In genomic region chr2:11863513-11864328, GRCh38 we compare ENCODE assay signal across 8 cellular contexts.
DNase-seq lines count a peak whose midpoint lies in the region; ATAC-seq and TF ChIP-seq lines count a peak whose summit lies in the region.

No MANE protein-coding gene starts in this region.

- no peaks in the 10 kb centered on the region for H3K9me2 ChIP-seq in HCT116 (ENCODE audit: insufficient read depth)

- POLR2A ChIA-PET in HCT116 (lab: Charles Lee), result interaction anchor here (0.7 kb wide), 1 partner anchor 450 kb away, joined by 3 read pairs; no protein-coding TSS in a partner anchor

- ATAC-seq in HCT116, result peak; percentile 98
- no peak for ATAC-seq in HG03571 (IDR thresholded peaks at IDR 0.05; ENCODE audit: unreplicated experiment)

- DNase-seq in GM03348 (ENCODE audit: low spot score) (peak; percentile 96), HCT116 (ENCODE audit: low read depth, low spot score) (peak; percentile 71), NCI-H187 treated with DMSO at 0.1 percent for 48 hours (lab: John Stamatoyannopoulos, UW) (peak; percentile 26), colonic mucosa (peak; percentile 68)
- peak; percentile 68 to 73 for DNase-seq in activated CD4-positive, alpha-beta T cell treated with anti-CD3 and anti-CD28 coated beads for 4 hours
- peak; percentile 50 to 65 (median 51) for DNase-seq in stimulated activated CD4-positive, alpha-beta T cell treated with anti-CD3 and anti-CD28 coated beads, TNF-alpha, amount 100 ng/mL, for 24 hours (ENCODE audit: low read depth in 3 of 3)

- peak; percentile 89 for TF ChIP-seq RAD21 in HCT116 (IDR thresholded peaks at IDR 0.05; ENCODE audit: low read depth)
- peak; percentile 92 to 96 for TF ChIP-seq RAD21 in liver (IDR thresholded peaks at IDR 0.05)

- H3K27me3 ChIP-seq in HCT116 (ENCODE audit: insufficient read depth, low read length), result no peaks in the 10 kb centered on the region
- no peaks in the 10 kb centered on the region for H3K27me3 ChIP-seq in colonic mucosa
- no peaks in the 10 kb centered on the region for H3K27me3 ChIP-seq in liver (ENCODE audit: control insufficient read depth in 4 of 4, insufficient read depth in 4 of 4, low read length in 3 of 4)

- no TSS peak for BruUV-seq in HCT116 (replicated peaks; lab: Mats Ljungman, UMichigan)

- 14% methylated on average over 12 of the region's 12 CpGs for WGBS in liver

- peaks cover 0 to under 1% of the 10 kb centered on the region in 2 experiments; a peak in 2 of 4 replicates for H3K9me3 ChIP-seq in HCT116 (ENCODE audit: control insufficient read depth in 1 of 2, insufficient read depth in 1 of 2, low read depth in 1 of 2, low read length in 2 of 2)
- no peaks in the 10 kb centered on the region for H3K9me3 ChIP-seq in colonic mucosa
- H3K9me3 ChIP-seq in liver (ENCODE audit: control insufficient read depth in 4 of 4, low read length in 3 of 4), result peaks cover 0 to 3% (median 0%) of the 10 kb centered on the region in 4 donors

- TF ChIP-seq CTCF in HCT116 (IDR thresholded peaks at IDR 0.05 in 2 of 3, conservative IDR thresholded peaks at IDR 0.05 in 1 of 3; ENCODE audit: borderline replicate concordance in 1 of 3, insufficient read depth in 1 of 3, low read depth in 2 of 3, low read length in 2 of 3) (peak; percentile 63 to 97 (median 94); a peak in 5 of 6 replicates), colonic mucosa (IDR thresholded peaks at IDR 0.05) (peak; percentile 94), liver (IDR thresholded peaks at IDR 0.05; ENCODE audit: low read depth, low read length, missing input control) (peak; percentile 91)

- peaks cover 0 to 11% of the 10 kb centered on the region in 2 experiments; a peak in 2 of 4 replicates for H3K4me1 ChIP-seq in HCT116 (ENCODE audit: control insufficient read depth in 1 of 2, insufficient read depth in 2 of 2, low read length in 2 of 2)
- no peaks in the 10 kb centered on the region for H3K4me1 ChIP-seq in colonic mucosa
- peaks cover 0 to 2% (median under 1%) of the 10 kb centered on the region in 4 donors for H3K4me1 ChIP-seq in liver (ENCODE audit: control insufficient read depth in 4 of 4, insufficient read depth in 4 of 4, low read length in 3 of 4)

- no peak overlapping the region for H3K27ac ChIP-seq in HCT116 (ENCODE audit: low read depth, low read length)
- no peak overlapping the region for H3K27ac ChIP-seq in colonic mucosa
- H3K27ac ChIP-seq in liver (ENCODE audit: low read depth in 1 of 2, low read length in 2 of 2), result no peak overlapping the region

- H3K4me3 ChIP-seq in HCT116 (replicated peaks in 1 of 2; ENCODE audit: low read depth in 1 of 2, low read length in 2 of 2), result no peak overlapping the region
- no peak overlapping the region for H3K4me3 ChIP-seq in colonic mucosa
- no peak overlapping the region for H3K4me3 ChIP-seq in liver (ENCODE audit: low read depth in 1 of 3, low read length in 3 of 3)

- RAD21 ChIA-PET in HCT116 (lab: Charles Lee; ENCODE audit: low non-redundant PET in 1 of 2, low total read pairs in 2 of 2, uncharacterized antibody in 2 of 2, unreplicated experiment in 2 of 2), result interaction anchor here in 1 of 2 experiments (0.7 to 0.8 kb wide), 2 partner anchors 185 to 1137 kb away, joined by 3 to 4 read pairs; no protein-coding TSS in a partner anchor

- H3K9ac ChIP-seq in HCT116 (ENCODE audit: low read length), result no peak overlapping the region
- no peak overlapping the region for H3K9ac ChIP-seq in colonic mucosa (ENCODE audit: low read depth in 2 of 2, low read length in 2 of 2)
- no peak overlapping the region for H3K9ac ChIP-seq in liver (ENCODE audit: low read depth in 1 of 2, low read length in 2 of 2)

- no peaks in the 10 kb centered on the region for H4K20me1 ChIP-seq in HCT116 (ENCODE audit: insufficient read depth)

- no peak for TF ChIP-seq POLR2A in HCT116 (IDR thresholded peaks at IDR 0.05; ENCODE audit: borderline replicate concordance, extremely low read depth, insufficient read depth, insufficient read length)

- H2AFZ ChIP-seq in HCT116 (ENCODE audit: low read depth, low read length, poor library complexity, severe bottlenecking), result peak overlapping the region; percentile 38

- CTCF ChIA-PET in HCT116 (lab: Charles Lee), result interaction anchor here (0.6 to 1.1 kb wide), 8 partner anchors 9 to 1144 kb away, joined by 3 to 10 read pairs (median 4); no protein-coding TSS in a partner anchor

- intact Hi-C loops in HCT116 (cut with micrococcal nuclease), result loop anchor here (2.0 to 10.0 kb wide), 2 partner anchors 853 to 1141 kb away; partner anchors contain the start of gene TRIB2
- intact Hi-C loops in colonic mucosa (cut with DNase I), result loop anchor here (2.0 kb wide), 3 partner anchors 853 to 1143 kb away; partner anchors contain the start of gene TRIB2

- peak overlapping the region; percentile 39 for H3K4me2 ChIP-seq in HCT116 (ENCODE audit: low read length)

- no peaks in the 10 kb centered on the region for H3K36me3 ChIP-seq in HCT116 (ENCODE audit: control insufficient read depth in 1 of 2, insufficient read depth in 2 of 2, low read length in 2 of 2)
- H3K36me3 ChIP-seq in colonic mucosa, result no peaks in the 10 kb centered on the region
- H3K36me3 ChIP-seq in liver (ENCODE audit: control insufficient read depth in 4 of 4, insufficient read depth in 3 of 4, low read depth in 1 of 4, low read length in 3 of 4), result no peaks in the 10 kb centered on the region

- no peaks in the 10 kb centered on the region for H3K79me2 ChIP-seq in HCT116 (ENCODE audit: insufficient read depth, low read length)

TF ChIP-seq in HCT116, 20 proteins besides CTCF, POLR2A, EP300 and RAD21 (continues in another document):
- TF ChIP-seq, protein P1, sequence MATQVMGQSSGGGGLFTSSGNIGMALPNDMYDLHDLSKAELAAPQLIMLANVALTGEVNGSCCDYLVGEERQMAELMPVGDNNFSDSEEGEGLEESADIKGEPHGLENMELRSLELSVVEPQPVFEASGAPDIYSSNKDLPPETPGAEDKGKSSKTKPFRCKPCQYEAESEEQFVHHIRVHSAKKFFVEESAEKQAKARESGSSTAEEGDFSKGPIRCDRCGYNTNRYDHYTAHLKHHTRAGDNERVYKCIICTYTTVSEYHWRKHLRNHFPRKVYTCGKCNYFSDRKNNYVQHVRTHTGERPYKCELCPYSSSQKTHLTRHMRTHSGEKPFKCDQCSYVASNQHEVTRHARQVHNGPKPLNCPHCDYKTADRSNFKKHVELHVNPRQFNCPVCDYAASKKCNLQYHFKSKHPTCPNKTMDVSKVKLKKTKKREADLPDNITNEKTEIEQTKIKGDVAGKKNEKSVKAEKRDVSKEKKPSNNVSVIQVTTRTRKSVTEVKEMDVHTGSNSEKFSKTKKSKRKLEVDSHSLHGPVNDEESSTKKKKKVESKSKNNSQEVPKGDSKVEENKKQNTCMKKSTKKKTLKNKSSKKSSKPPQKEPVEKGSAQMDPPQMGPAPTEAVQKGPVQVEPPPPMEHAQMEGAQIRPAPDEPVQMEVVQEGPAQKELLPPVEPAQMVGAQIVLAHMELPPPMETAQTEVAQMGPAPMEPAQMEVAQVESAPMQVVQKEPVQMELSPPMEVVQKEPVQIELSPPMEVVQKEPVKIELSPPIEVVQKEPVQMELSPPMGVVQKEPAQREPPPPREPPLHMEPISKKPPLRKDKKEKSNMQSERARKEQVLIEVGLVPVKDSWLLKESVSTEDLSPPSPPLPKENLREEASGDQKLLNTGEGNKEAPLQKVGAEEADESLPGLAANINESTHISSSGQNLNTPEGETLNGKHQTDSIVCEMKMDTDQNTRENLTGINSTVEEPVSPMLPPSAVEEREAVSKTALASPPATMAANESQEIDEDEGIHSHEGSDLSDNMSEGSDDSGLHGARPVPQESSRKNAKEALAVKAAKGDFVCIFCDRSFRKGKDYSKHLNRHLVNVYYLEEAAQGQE (IDR thresholded peaks at IDR 0.05; ENCODE audit: low read depth), result no peak
- peak; percentile 76; the same call in 1 of the 2 replicates for TF ChIP-seq CBX3 (IDR thresholded peaks at IDR 0.05; ENCODE audit: low read depth)

TF ChIP-seq in liver, 16 proteins besides CTCF, POLR2A, EP300 and RAD21:
- TF ChIP-seq NR2F2 (IDR thresholded peaks at IDR 0.05) (peak; percentile 48), YY1 (IDR thresholded peaks at IDR 0.05) (no peak), SP1 (IDR thresholded peaks at IDR 0.05) (no peak), ZBTB33 (IDR thresholded peaks at IDR 0.05) (no peak), RXRA (IDR thresholded peaks at IDR 0.05) (no peak), MAX (IDR thresholded peaks at IDR 0.05) (no peak), FOXA2 (IDR thresholded peaks at IDR 0.05) (no peak), TAF1 (conservative IDR thresholded peaks at IDR 0.05) (no peak), HNF4A (conservative IDR thresholded peaks at IDR 0.05) (no peak), HNF4G (IDR thresholded peaks at IDR 0.05) (no peak), EGR1 (IDR thresholded peaks at IDR 0.05; ENCODE audit: low read depth in 2 of 2) (no peak), GABPA (IDR thresholded peaks at IDR 0.05 in 1 of 2, conservative IDR thresholded peaks at IDR 0.05 in 1 of 2) (no peak), JUND (IDR thresholded peaks at IDR 0.05) (no peak)
- TF ChIP-seq, protein P2, sequence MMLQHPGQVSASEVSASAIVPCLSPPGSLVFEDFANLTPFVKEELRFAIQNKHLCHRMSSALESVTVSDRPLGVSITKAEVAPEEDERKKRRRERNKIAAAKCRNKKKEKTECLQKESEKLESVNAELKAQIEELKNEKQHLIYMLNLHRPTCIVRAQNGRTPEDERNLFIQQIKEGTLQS (IDR thresholded peaks at IDR 0.05), result peak; percentile 18

Comparison
In these comparisons a context has a peak if more than half of its experiments do, and no peak if none do; other contexts are left out.
1. DNase-seq: peak in every context shown above with its lines; median percentile 96 in GM03348; 71 in HCT116; 70 in activated CD4-positive, alpha-beta T cell treated with anti-CD3 and anti-CD28 coated beads for 4 hours; 68 in colonic mucosa; 51 in stimulated activated CD4-positive, alpha-beta T cell treated with anti-CD3 and anti-CD28 coated beads, TNF-alpha, amount 100 ng/mL, for 24 hours; 26 in NCI-H187 treated with DMSO at 0.1 percent for 48 hours.